In the genomic region with DNA sequence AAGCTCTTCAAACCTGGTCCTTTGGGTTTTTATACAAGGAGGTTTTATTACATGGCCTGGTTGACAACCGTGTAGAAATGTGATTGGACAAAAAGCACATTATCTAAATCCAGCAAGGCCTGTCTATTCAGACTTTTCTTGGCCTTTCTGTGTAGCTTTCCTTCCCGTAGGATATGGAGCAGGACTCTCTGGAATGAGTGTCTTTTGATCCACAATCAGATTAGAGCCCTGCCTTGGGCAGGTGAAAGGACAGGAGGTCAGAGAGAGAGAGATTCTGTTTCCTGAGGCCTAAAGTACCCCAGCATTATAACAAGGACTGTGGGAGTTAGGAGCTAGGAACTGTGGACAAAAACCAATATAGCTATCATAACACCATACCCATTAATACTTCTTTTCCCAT, we compare ENCODE assay signal across 17 cellular contexts.
DNase-seq lines count a peak whose midpoint lies in the region; ATAC-seq, FAIRE-seq and TF ChIP-seq lines count a peak whose summit lies in the region.
"Had no signal": no experiment of that assay in that cellular context is flagged by ENCODE, and none has a peak within 500 bp of the region (broad histone marks: within the 10 kb centered on the region; RNA-seq: fewer than 3 reads in every experiment).

No MANE protein-coding gene starts in this region.

- no peaks in the 10 kb centered on the region for H4K20me1 ChIP-seq in KMS-11 (ENCODE audit: insufficient read depth)

- no peak for DNase-seq in T-helper 2 cell treated with Interferon-gamma antibody and Interleukin-4, amounts not matched to agents 5 μg/mL and 100 μg/mL, for 36 hours (ENCODE audit: low spot score)
- DNase-seq in T-helper 2 cell = no peak
- no peak for DNase-seq in activated naive CD8-positive, alpha-beta T cell treated with anti-CD3 and anti-CD28 coated beads, Interleukin-2, amount 50 U/mL, for 24 hours
- DNase-seq in small intestine = peak; percentile 26
- DNase-seq in DMS 273 (lab: John Stamatoyannopoulos, UW; ENCODE audit: unreplicated experiment) = no peak
- DNase-seq in stimulated activated naive CD4-positive, alpha-beta T cell (lab: John Stamatoyannopoulos, UW) = no peak
- DNase-seq: 8988T; amniotic stem cell; H7; left ventricle myocardium inferior; NCI-H187 treated with DMSO at 0.1 percent for 48 hours; right cardiac atrium; stimulated activated CD4-positive, alpha-beta T cell treated with anti-CD3 and anti-CD28 coated beads, Interleukin-4, amount 100 ng/mL, for 1 hour had no signal

- WGBS in small intestine, 3 donors = 27 to 65% (median 44%) methylated on average over 2 of the region's 2 CpGs

- TF ChIP-seq CTCF in KMS-11 (conservative IDR thresholded peaks at IDR 0.05; ENCODE audit: low read depth, low read length) = no peak

- H3K27ac ChIP-seq in KMS-11 (no peak overlapping the region), small intestine (ENCODE audit: low read depth in 1 of 2, low read length in 1 of 2) (peak overlapping the region; percentile 35 to 60)
- H3K27ac ChIP-seq: coronary artery, left ventricle myocardium inferior had no signal

- no peak for FAIRE-seq in small intestine (lab: Jason Lieb, UNC)

- H3K9me3 ChIP-seq in small intestine (ENCODE audit: control insufficient read depth, low read depth) = no peaks in the 10 kb centered on the region

- no peak overlapping the region for H2AFZ ChIP-seq in KMS-11 (ENCODE audit: low read depth)

- H3K9ac ChIP-seq in KMS-11 = no peak overlapping the region

- H3K36me3 ChIP-seq in KMS-11 (ENCODE audit: insufficient read depth) (no peaks in the 10 kb centered on the region), small intestine (ENCODE audit: control insufficient read depth in 2 of 2, insufficient read depth in 2 of 2, low read length in 2 of 2) (no peaks in the 10 kb centered on the region)
- H3K36me3 ChIP-seq: left ventricle myocardium inferior had no signal

- peaks cover 16% of the 10 kb centered on the region for H3K36me3 Mint-ChIP-seq in T-helper 2 cell treated with Interferon-gamma antibody and Interleukin-4, amounts not matched to agents 5 μg/mL and 100 μg/mL, for 36 hours (ENCODE audit: low read depth)
- H3K36me3 Mint-ChIP-seq in activated naive CD8-positive, alpha-beta T cell treated with anti-CD3 and anti-CD28 coated beads, Interleukin-2, amount 50 U/mL, for 24 hours (ENCODE audit: low read depth) = peaks cover 21% of the 10 kb centered on the region

- H3K9me3 Mint-ChIP-seq in T-helper 2 cell treated with Interferon-gamma antibody and Interleukin-4, amounts not matched to agents 5 μg/mL and 100 μg/mL, for 36 hours = peaks cover 8% of the 10 kb centered on the region
- H3K9me3 Mint-ChIP-seq in activated naive CD8-positive, alpha-beta T cell treated with anti-CD3 and anti-CD28 coated beads, Interleukin-2, amount 50 U/mL, for 24 hours = no peaks in the 10 kb centered on the region
- H3K9me3 Mint-ChIP-seq: nephron had no signal

- H3K27me3 ChIP-seq in KMS-11 (ENCODE audit: insufficient read depth, low read depth) (no peaks in the 10 kb centered on the region), small intestine (ENCODE audit: control insufficient read depth in 2 of 2, insufficient read depth in 2 of 2, low read length in 2 of 2) (no peaks in the 10 kb centered on the region)

- no peaks in the 10 kb centered on the region for H3K27me3 Mint-ChIP-seq in T-helper 2 cell treated with Interferon-gamma antibody and Interleukin-4, amounts not matched to agents 5 μg/mL and 100 μg/mL, for 36 hours (ENCODE audit: low read depth)
- no peaks in the 10 kb centered on the region for H3K27me3 Mint-ChIP-seq in activated naive CD8-positive, alpha-beta T cell treated with anti-CD3 and anti-CD28 coated beads, Interleukin-2, amount 50 U/mL, for 24 hours

- H3K4me3 ChIP-seq in KMS-11 (IDR thresholded peaks at IDR 0.05; ENCODE audit: insufficient read depth, low read depth, low read length) = no peak overlapping the region
- no peak overlapping the region for H3K4me3 ChIP-seq in small intestine (ENCODE audit: low read depth in 1 of 2, low read length in 2 of 2)
- H3K4me3 ChIP-seq: coronary artery, left ventricle myocardium inferior had no signal

- H3K79me2 ChIP-seq in KMS-11 (ENCODE audit: insufficient read depth, low read depth) = no peaks in the 10 kb centered on the region

- H3K4me1 Mint-ChIP-seq in T-helper 2 cell treated with Interferon-gamma antibody and Interleukin-4, amounts not matched to agents 5 μg/mL and 100 μg/mL, for 36 hours (ENCODE audit: low read depth) = peaks cover 59% of the 10 kb centered on the region
- H3K4me1 Mint-ChIP-seq in activated naive CD8-positive, alpha-beta T cell treated with anti-CD3 and anti-CD28 coated beads, Interleukin-2, amount 50 U/mL, for 24 hours = peaks cover 72% of the 10 kb centered on the region

- peak overlapping the region; percentile 60; the same call in 1 of the 2 replicates for H3K4me2 ChIP-seq in KMS-11

- no peak overlapping the region for H3K4me3 Mint-ChIP-seq in T-helper 2 cell treated with Interferon-gamma antibody and Interleukin-4, amounts not matched to agents 5 μg/mL and 100 μg/mL, for 36 hours
- no peak overlapping the region for H3K4me3 Mint-ChIP-seq in activated naive CD8-positive, alpha-beta T cell treated with anti-CD3 and anti-CD28 coated beads, Interleukin-2, amount 50 U/mL, for 24 hours
- H3K4me3 Mint-ChIP-seq: nephron had no signal

- H3K27ac Mint-ChIP-seq in T-helper 2 cell treated with Interferon-gamma antibody and Interleukin-4, amounts not matched to agents 5 μg/mL and 100 μg/mL, for 36 hours = peak overlapping the region; percentile 88
- H3K27ac Mint-ChIP-seq in activated naive CD8-positive, alpha-beta T cell treated with anti-CD3 and anti-CD28 coated beads, Interleukin-2, amount 50 U/mL, for 24 hours = peak overlapping the region; percentile 96
- H3K27ac Mint-ChIP-seq: nephron had no signal

- no peak for ATAC-seq in activated naive CD8-positive, alpha-beta T cell treated with anti-CD3 and anti-CD28 coated beads, Interleukin-2, amount 50 U/mL, for 24 hours
- ATAC-seq in GM21619 (IDR thresholded peaks at IDR 0.05; ENCODE audit: unreplicated experiment) = no peak
- ATAC-seq: right cardiac atrium had no signal

- H3K4me1 ChIP-seq in KMS-11 (ENCODE audit: low read depth, poor library complexity, severe bottlenecking) (peaks cover 44% of the 10 kb centered on the region), small intestine (ENCODE audit: control insufficient read depth in 2 of 2, insufficient read depth in 1 of 2, low read depth in 1 of 2, low read length in 1 of 2) (peaks cover 5 to 10% of the 10 kb centered on the region in 2 donors)
- H3K4me1 ChIP-seq: left ventricle myocardium inferior had no signal
